ENCODE assay signal across 13 cellular contexts in genomic region chr15:66737243-66738010, GRCh38.
"Had no signal": no experiment of that assay in that cellular context is flagged by ENCODE, and none has a peak within 500 bp of the region (broad histone marks: within the 10 kb centered on the region; RNA-seq: fewer than 3 reads in every experiment).

No MANE protein-coding gene starts in this region.

- H3K36me3 ChIP-seq: left ventricle myocardium inferior had no signal

- H3K27me3 ChIP-seq: hepatocyte had no signal

- H3K9me3 ChIP-seq: left ventricle myocardium inferior had no signal

- H3K27ac ChIP-seq: hepatocyte, left ventricle myocardium inferior had no signal

- H3K4me3 ChIP-seq: hepatocyte, left ventricle myocardium inferior had no signal

- ATAC-seq: stimulated activated naive B cell treated with anti-CD40 and anti-IgM and Interleukin-4, amounts not matched to agents 10 μg/mL and 1 μg/mL and 100 μg/mL, for 72 hours had no signal

- DNase-seq: activated CD4-positive, alpha-beta T cell treated with anti-CD3 and anti-CD28 coated beads for 1 hour; activated CD4-positive, alpha-beta T cell treated with anti-CD3 and anti-CD28 coated beads, Interleukin-2, amount 50 U/mL, for 4 hours; activated naive CD4-positive, alpha-beta T cell; activated naive CD8-positive, alpha-beta T cell treated with anti-CD3 and anti-CD28 coated beads, Interleukin-2, amount 10 ng/mL, durations not matched to agents 7 days and 5 days; activated T-cell treated with anti-CD3 and anti-CD28 coated beads for 4 hours; erythroblast; islet precursor cell; left ventricle myocardium inferior; mesendoderm; stimulated activated CD4-positive, alpha-beta T cell treated with anti-CD3 and anti-CD28 coated beads, Interleukin-4, amount 100 ng/mL, for 1 hour; stimulated activated naive B cell treated with anti-CD40 and anti-IgM and Interleukin-4, amounts not matched to agents 10 μg/mL and 1 μg/mL and 100 μg/mL, for 72 hours; substantia nigra had no signal
